24 cellular contexts compared by ENCODE assay signal in the genomic region with DNA sequence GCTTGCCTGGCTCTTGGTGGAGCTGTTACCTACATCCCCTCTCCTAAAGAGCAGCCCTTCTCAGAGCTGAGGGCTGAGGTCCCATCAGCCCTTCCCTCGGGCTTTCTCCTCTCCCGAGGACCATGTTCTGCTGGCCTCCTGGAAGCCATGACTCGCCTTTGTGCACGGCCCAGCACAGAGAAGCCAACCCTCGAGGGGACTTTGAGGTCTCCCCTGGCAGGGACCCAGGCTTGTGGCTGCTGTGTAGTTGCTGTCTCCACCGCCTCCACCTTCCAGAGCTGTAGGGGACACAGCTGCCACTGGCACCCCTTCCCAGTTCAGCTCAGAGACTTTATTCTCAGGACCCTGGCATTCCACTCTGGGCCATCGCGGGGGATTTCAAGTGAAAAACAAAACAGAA. TPM values are rescaled to one million over a fixed set of nuclear protein-coding genes. Genes with fewer than 3 reads are reported as not detected.
DNase-seq lines count a peak whose midpoint lies in the region; ATAC-seq, FAIRE-seq and TF ChIP-seq lines count a peak whose summit lies in the region.
"Had no signal": no experiment of that assay in that cellular context is flagged by ENCODE, and none has a peak within 500 bp of the region (broad histone marks: within the 10 kb centered on the region; RNA-seq: fewer than 3 reads in every experiment).

No MANE protein-coding gene starts in this region.

- peak overlapping the region in 1 of 2 donors; percentile 40 for H3K27ac Mint-ChIP-seq in activated naive CD4-positive, alpha-beta T cell treated with anti-CD3 and anti-CD28 coated beads, Interleukin-2, amount 50 U/mL, for 72 hours
- H3K27ac Mint-ChIP-seq in activated CD8-positive, alpha-beta T cell treated with anti-CD3 and anti-CD28 coated beads for 36 hours = no peak overlapping the region
- H3K27ac Mint-ChIP-seq in stimulated activated naive CD8-positive, alpha-beta T cell treated with anti-CD3 and anti-CD28 coated beads, Interleukin-15, Interleukin-2, amounts not matched to agents 100 ng/mL and 50 ng/mL, for 24 hours = peak overlapping the region; percentile 86

- H3K4me3 Mint-ChIP-seq in activated CD8-positive, alpha-beta T cell treated with anti-CD3 and anti-CD28 coated beads for 36 hours = no peak overlapping the region
- H3K4me3 Mint-ChIP-seq in stimulated activated naive CD8-positive, alpha-beta T cell treated with anti-CD3 and anti-CD28 coated beads, Interleukin-15, Interleukin-2, amounts not matched to agents 100 ng/mL and 50 ng/mL, for 24 hours = peak overlapping the region; percentile 17
- H3K4me3 Mint-ChIP-seq: T-cell had no signal

- no peaks in the 10 kb centered on the region for H3K36me3 Mint-ChIP-seq in activated naive CD4-positive, alpha-beta T cell treated with anti-CD3 and anti-CD28 coated beads, Interleukin-2, amount 50 U/mL, for 72 hours
- H3K36me3 Mint-ChIP-seq in activated CD8-positive, alpha-beta T cell treated with anti-CD3 and anti-CD28 coated beads for 36 hours (ENCODE audit: low read depth) = no peaks in the 10 kb centered on the region
- no peaks in the 10 kb centered on the region for H3K36me3 Mint-ChIP-seq in stimulated activated naive CD8-positive, alpha-beta T cell treated with anti-CD3 and anti-CD28 coated beads, Interleukin-15, Interleukin-2, amounts not matched to agents 100 ng/mL and 50 ng/mL, for 24 hours (ENCODE audit: low read depth)
- H3K36me3 Mint-ChIP-seq: naive B cell, T-cell had no signal

- no peak for TF ChIP-seq CTCF in activated CD8-positive, alpha-beta T cell treated with anti-CD3 and anti-CD28 coated beads for 36 hours (IDR thresholded peaks at IDR 0.05)
- TF ChIP-seq CTCF in D721Med (IDR thresholded peaks at IDR 0.05; ENCODE audit: insufficient read depth, missing control alignments) = no peak

- ATAC-seq in activated naive CD4-positive, alpha-beta T cell treated with anti-CD3 and anti-CD28 coated beads, Interleukin-2, amount 50 U/mL, for 72 hours = peak; percentile 38 to 43
- ATAC-seq in activated CD8-positive, alpha-beta T cell treated with anti-CD3 and anti-CD28 coated beads for 36 hours = peak; percentile 40
- ATAC-seq: upper lobe of right lung had no signal

- H3K4me1 Mint-ChIP-seq in activated CD8-positive, alpha-beta T cell treated with anti-CD3 and anti-CD28 coated beads for 36 hours (ENCODE audit: low read depth) = peaks cover 17% of the 10 kb centered on the region
- peaks cover 27% of the 10 kb centered on the region for H3K4me1 Mint-ChIP-seq in stimulated activated naive CD8-positive, alpha-beta T cell treated with anti-CD3 and anti-CD28 coated beads, Interleukin-15, Interleukin-2, amounts not matched to agents 100 ng/mL and 50 ng/mL, for 24 hours (ENCODE audit: low read depth)

- no peak for FAIRE-seq in D721Med (lab: Jason Lieb, UNC)
- FAIRE-seq: bronchial epithelial cell, HTR-8/SVneo, islet of Langerhans had no signal

- H3K9me3 Mint-ChIP-seq in activated naive CD4-positive, alpha-beta T cell treated with anti-CD3 and anti-CD28 coated beads, Interleukin-2, amount 50 U/mL, for 72 hours = no peaks in the 10 kb centered on the region
- H3K9me3 Mint-ChIP-seq in activated CD8-positive, alpha-beta T cell treated with anti-CD3 and anti-CD28 coated beads for 36 hours = no peaks in the 10 kb centered on the region
- no peaks in the 10 kb centered on the region for H3K9me3 Mint-ChIP-seq in stimulated activated naive CD8-positive, alpha-beta T cell treated with anti-CD3 and anti-CD28 coated beads, Interleukin-15, Interleukin-2, amounts not matched to agents 100 ng/mL and 50 ng/mL, for 24 hours
- H3K9me3 Mint-ChIP-seq: naive B cell, T-cell had no signal

- POLR2A ChIA-PET in activated CD8-positive, alpha-beta T cell treated with anti-CD3 and anti-CD28 coated beads for 36 hours (lab: Charles Lee) = interaction anchor here (0.7 to 2.1 kb wide), 8 partner anchors 9 to 36 kb away, joined by 3 to 8 read pairs (median 5); a partner anchor contains a TSS

- no peak for DNase-seq in activated naive CD4-positive, alpha-beta T cell treated with anti-CD3 and anti-CD28 coated beads, Interleukin-2, amount 50 U/mL, for 72 hours (ENCODE audit: low spot score in 2 of 2)
- no peak for DNase-seq in activated naive CD4-positive, alpha-beta T cell treated with anti-CD3 and anti-CD28 coated beads, Interleukin-2, amount 50 U/mL, for 16 hours
- DNase-seq in activated CD8-positive, alpha-beta T cell treated with anti-CD3 and anti-CD28 coated beads for 36 hours = peak; percentile 45
- DNase-seq in islet precursor cell (peak; percentile 57), D721Med (ENCODE audit: insufficient read length, low spot score) (no peak), NCI-H2171 treated with DMSO at 0.1 percent for 48 hours (lab: John Stamatoyannopoulos, UW) (no peak), amniotic stem cell (lab: John Stamatoyannopoulos, UW) (no peak)
- DNase-seq: Calu3; effector CD8-positive, alpha-beta T cell; GM23248; KBM-7; left ventricle myocardium inferior; naive B cell; NCI-H1436; NCI-H2081 treated with DMSO at 0.1 percent for 48 hours; NCI-H345; ovary; retina; upper lobe of right lung had no signal

- intact Hi-C loops in activated CD8-positive, alpha-beta T cell treated with anti-CD3 and anti-CD28 coated beads for 36 hours (cut with micrococcal nuclease) = no loop called here

- H3K27me3 Mint-ChIP-seq in activated CD8-positive, alpha-beta T cell treated with anti-CD3 and anti-CD28 coated beads for 36 hours = peaks cover 4% of the 10 kb centered on the region
- no peaks in the 10 kb centered on the region for H3K27me3 Mint-ChIP-seq in stimulated activated naive CD8-positive, alpha-beta T cell treated with anti-CD3 and anti-CD28 coated beads, Interleukin-15, Interleukin-2, amounts not matched to agents 100 ng/mL and 50 ng/mL, for 24 hours

- CTCF ChIA-PET in activated CD8-positive, alpha-beta T cell treated with anti-CD3 and anti-CD28 coated beads for 36 hours (lab: Charles Lee) = interaction anchor here (0.7 to 2.1 kb wide), 8 partner anchors 18 to 261 kb away, joined by 3 to 24 read pairs (median 5); a partner anchor contains a TSS

RNA-seq across cellular contexts. Expression of a gene that starts 22.9 kb away (rescaled TPM):
- 100 to 1,000 TPM; 266 to 571 TPM for total RNA-seq in activated naive CD4-positive, alpha-beta T cell treated with anti-CD3 and anti-CD28 coated beads, Interleukin-2, amount 50 U/mL, for 72 hours
- total RNA-seq in activated CD8-positive, alpha-beta T cell treated with anti-CD3 and anti-CD28 coated beads for 36 hours = 100 to 1,000 TPM; 617 to 639 TPM

Comparison
In these comparisons a context has a peak if more than half of its experiments do, and no peak if none do; other contexts are left out.
1. DNase-seq: peak in activated CD8-positive, alpha-beta T cell treated with anti-CD3 and anti-CD28 coated beads for 36 hours (single experiment) and islet precursor cell (single experiment); none in activated naive CD4-positive, alpha-beta T cell treated with anti-CD3 and anti-CD28 coated beads, Interleukin-2, amount 50 U/mL, for 72 hours (0 of 2), activated naive CD4-positive, alpha-beta T cell treated with anti-CD3 and anti-CD28 coated beads, Interleukin-2, amount 50 U/mL, for 16 hours (single experiment), D721Med (single experiment), NCI-H2171 treated with DMSO at 0.1 percent for 48 hours (single experiment) and amniotic stem cell (single experiment).